In the genomic region with DNA sequence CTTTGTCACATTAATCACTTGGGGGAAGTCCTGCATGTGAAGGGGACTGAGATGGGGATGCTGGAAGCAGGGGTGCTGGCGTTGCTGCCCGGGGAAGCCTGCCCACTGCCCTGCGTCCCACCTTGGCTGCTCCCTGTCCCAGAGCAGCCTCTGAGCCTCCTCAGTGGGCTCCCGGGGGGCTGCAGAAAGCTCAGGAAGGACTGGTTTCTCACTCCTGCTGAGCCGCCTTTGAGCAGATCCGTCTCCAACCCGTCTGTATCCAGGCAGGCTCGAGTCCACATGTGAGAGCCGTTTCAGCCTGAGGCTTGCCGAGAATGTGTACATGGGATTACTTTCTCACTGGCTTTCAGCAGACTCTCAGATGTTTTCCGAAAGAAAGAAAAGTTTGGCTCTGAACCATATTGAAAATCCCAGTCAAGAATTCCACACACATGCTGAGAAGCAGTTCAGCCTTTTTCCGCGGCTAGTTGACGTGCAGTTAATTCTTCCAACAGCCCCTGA, we compare ENCODE assay signal across 15 cellular contexts.
A peak's percentile ranks its signal among the peaks of the same experiment; 100 is the strongest.
DNase-seq lines count a peak whose midpoint lies in the region; TF ChIP-seq lines count a peak whose summit lies in the region.
"Had no signal": no experiment of that assay in that cellular context is flagged by ENCODE, and none has a peak within 500 bp of the region (broad histone marks: within the 10 kb centered on the region; RNA-seq: fewer than 3 reads in every experiment).

No MANE protein-coding gene starts in this region.

- 60% methylated on average over 14 of the region's 14 CpGs; no CpG with 5 or more reads in 1 of the 2 donors for WGBS in transverse colon (ENCODE audit: low coverage in 1 of 2), 2 donors

- peaks cover 0 to 9% (median under 1%) of the 10 kb centered on the region in 8 donors for H3K9me3 Mint-ChIP-seq in CD4-positive, alpha-beta memory T cell
- H3K9me3 Mint-ChIP-seq in activated CD4-positive, alpha-beta memory T cell treated with anti-CD3 and anti-CD28 coated beads, Interleukin-2, amount 10 ng/mL, durations not matched to agents 7 days and 5 days = peaks cover 4% of the 10 kb centered on the region
- H3K9me3 Mint-ChIP-seq in activated CD4-positive, alpha-beta T cell treated with anti-CD3 and anti-CD28 coated beads, Interleukin-2, amount 10 ng/mL, durations not matched to agents 24 days and 14 days = no peaks in the 10 kb centered on the region
- H3K9me3 Mint-ChIP-seq: activated naive CD8-positive, alpha-beta T cell treated with anti-CD3 and anti-CD28 coated beads, Interleukin-2, amount 10 ng/mL, durations not matched to agents 7 days and 5 days had no signal

- no peaks in the 10 kb centered on the region for H3K9me3 ChIP-seq in SK-N-MC (ENCODE audit: low read depth, low read length)
- no peaks in the 10 kb centered on the region for H3K9me3 ChIP-seq in muscle layer of colon (ENCODE audit: low read length)
- no peaks in the 10 kb centered on the region for H3K9me3 ChIP-seq in transverse colon
- no peaks in the 10 kb centered on the region for H3K9me3 ChIP-seq in CD4-positive, alpha-beta memory T cell (ENCODE audit: control insufficient read depth in 1 of 2, low read length in 2 of 2)
- H3K9me3 ChIP-seq: prostate gland had no signal

- H3K4me3 Mint-ChIP-seq in CD4-positive, alpha-beta memory T cell = no peak overlapping the region
- H3K4me3 Mint-ChIP-seq in activated CD4-positive, alpha-beta memory T cell treated with anti-CD3 and anti-CD28 coated beads, Interleukin-2, amount 10 ng/mL, durations not matched to agents 7 days and 5 days = no peak overlapping the region
- H3K4me3 Mint-ChIP-seq in activated CD4-positive, alpha-beta T cell treated with anti-CD3 and anti-CD28 coated beads, Interleukin-2, amount 10 ng/mL, durations not matched to agents 24 days and 14 days = no peak overlapping the region
- H3K4me3 Mint-ChIP-seq: activated CD8-positive, alpha-beta T cell treated with anti-CD3 and anti-CD28 coated beads for 36 hours; activated naive CD8-positive, alpha-beta T cell treated with anti-CD3 and anti-CD28 coated beads, Interleukin-2, amount 10 ng/mL, durations not matched to agents 7 days and 5 days had no signal

- no peak for TF ChIP-seq EP300 in transverse colon (IDR thresholded peaks at IDR 0.05; ENCODE audit: low read depth)

- intact Hi-C loops in transverse colon (cut with DNase I; ENCODE audit: low total_unique reads) = no loop called here
- intact Hi-C loops in CD4-positive, alpha-beta memory T cell (cut with micrococcal nuclease) = no loop called here
- intact Hi-C loops in activated CD4-positive, alpha-beta T cell treated with anti-CD3 and anti-CD28 coated beads, Interleukin-2, amount 10 ng/mL, durations not matched to agents 24 days and 14 days (cut with micrococcal nuclease) = no loop called here

- DNase-seq in SK-N-MC (ENCODE audit: low read depth, low spot score) (no peak), fibroblast of gingiva (ENCODE audit: low read depth) (peak; percentile 33), transverse colon (no peak)
- DNase-seq in activated T-cell treated with anti-CD3 and anti-CD28 coated beads, Interleukin-2, amount 50 U/mL, for 1 hour = no peak
- DNase-seq in CD4-positive, alpha-beta memory T cell = no peak
- no peak for DNase-seq in activated CD4-positive, alpha-beta memory T cell treated with anti-CD3 and anti-CD28 coated beads, Interleukin-2, amount 10 ng/mL, durations not matched to agents 7 days and 5 days
- no peak for DNase-seq in activated CD4-positive, alpha-beta T cell treated with anti-CD3 and anti-CD28 coated beads, Interleukin-2, amount 10 ng/mL, durations not matched to agents 24 days and 14 days
- DNase-seq: activated CD8-positive, alpha-beta T cell treated with anti-CD3 and anti-CD28 coated beads for 36 hours; activated naive CD8-positive, alpha-beta T cell treated with anti-CD3 and anti-CD28 coated beads, Interleukin-2, amount 10 ng/mL, durations not matched to agents 7 days and 5 days; DND-41; islet precursor cell; NCI-H146 had no signal

- no peak for TF ChIP-seq CTCF in transverse colon (IDR thresholded peaks at IDR 0.05)

- TF ChIP-seq POLR2A in transverse colon (IDR thresholded peaks at IDR 0.05) = no peak

- H3K36me3 ChIP-seq in SK-N-MC (ENCODE audit: insufficient read depth, low read length) (no peaks in the 10 kb centered on the region), muscle layer of colon (ENCODE audit: insufficient read depth, low read length) (no peaks in the 10 kb centered on the region), transverse colon (no peaks in the 10 kb centered on the region)
- no peaks in the 10 kb centered on the region for H3K36me3 ChIP-seq in CD4-positive, alpha-beta memory T cell (ENCODE audit: insufficient read depth, low read length)
- H3K36me3 ChIP-seq: prostate gland had no signal

- H3K27me3 Mint-ChIP-seq in CD4-positive, alpha-beta memory T cell = peaks cover 9 to 12% of the 10 kb centered on the region in 2 donors
- H3K27me3 Mint-ChIP-seq in activated CD4-positive, alpha-beta memory T cell treated with anti-CD3 and anti-CD28 coated beads, Interleukin-2, amount 10 ng/mL, durations not matched to agents 7 days and 5 days = no peaks in the 10 kb centered on the region
- H3K27me3 Mint-ChIP-seq in activated CD4-positive, alpha-beta T cell treated with anti-CD3 and anti-CD28 coated beads, Interleukin-2, amount 10 ng/mL, durations not matched to agents 24 days and 14 days = no peaks in the 10 kb centered on the region

- no peaks in the 10 kb centered on the region for H3K27me3 ChIP-seq in muscle layer of colon (ENCODE audit: control insufficient read depth in 1 of 2, insufficient read depth in 2 of 2, low read length in 2 of 2)
- no peaks in the 10 kb centered on the region for H3K27me3 ChIP-seq in transverse colon
- no peaks in the 10 kb centered on the region for H3K27me3 ChIP-seq in CD4-positive, alpha-beta memory T cell (ENCODE audit: insufficient read depth, low read length)

- H3K9ac ChIP-seq in SK-N-MC (ENCODE audit: insufficient read length) (peak overlapping the region; percentile 61), muscle layer of colon (ENCODE audit: low read length) (peak overlapping the region; percentile 11)

- H3K4me1 ChIP-seq in muscle layer of colon (ENCODE audit: insufficient read depth, low read length) = no peaks in the 10 kb centered on the region
- H3K4me1 ChIP-seq in transverse colon = peaks cover 0 to 11% (median 2%) of the 10 kb centered on the region in 4 donors
- H3K4me1 ChIP-seq in CD4-positive, alpha-beta memory T cell (ENCODE audit: insufficient read depth, low read length) = no peaks in the 10 kb centered on the region
- H3K4me1 ChIP-seq: prostate gland had no signal

- no peaks in the 10 kb centered on the region for H3K36me3 Mint-ChIP-seq in CD4-positive, alpha-beta memory T cell
- no peaks in the 10 kb centered on the region for H3K36me3 Mint-ChIP-seq in activated CD4-positive, alpha-beta memory T cell treated with anti-CD3 and anti-CD28 coated beads, Interleukin-2, amount 10 ng/mL, durations not matched to agents 7 days and 5 days (ENCODE audit: low read depth)
- no peaks in the 10 kb centered on the region for H3K36me3 Mint-ChIP-seq in activated CD4-positive, alpha-beta T cell treated with anti-CD3 and anti-CD28 coated beads, Interleukin-2, amount 10 ng/mL, durations not matched to agents 24 days and 14 days (ENCODE audit: low read depth)
- H3K36me3 Mint-ChIP-seq: activated naive CD8-positive, alpha-beta T cell treated with anti-CD3 and anti-CD28 coated beads, Interleukin-2, amount 10 ng/mL, durations not matched to agents 7 days and 5 days had no signal

- POLR2A ChIA-PET in CD4-positive, alpha-beta memory T cell (lab: Charles Lee; ENCODE audit: partially characterized antibody) = no interaction called here
- POLR2A ChIA-PET in activated CD4-positive, alpha-beta memory T cell treated with anti-CD3 and anti-CD28 coated beads, Interleukin-2, amount 10 ng/mL, durations not matched to agents 7 days and 5 days (lab: Charles Lee) = no interaction called here

- no peak overlapping the region for H3K27ac Mint-ChIP-seq in CD4-positive, alpha-beta memory T cell
- no peak overlapping the region for H3K27ac Mint-ChIP-seq in activated CD4-positive, alpha-beta memory T cell treated with anti-CD3 and anti-CD28 coated beads, Interleukin-2, amount 10 ng/mL, durations not matched to agents 7 days and 5 days
- no peak overlapping the region for H3K27ac Mint-ChIP-seq in activated CD4-positive, alpha-beta T cell treated with anti-CD3 and anti-CD28 coated beads, Interleukin-2, amount 10 ng/mL, durations not matched to agents 24 days and 14 days
- H3K27ac Mint-ChIP-seq: activated CD8-positive, alpha-beta T cell treated with anti-CD3 and anti-CD28 coated beads for 36 hours; activated naive CD8-positive, alpha-beta T cell treated with anti-CD3 and anti-CD28 coated beads, Interleukin-2, amount 10 ng/mL, durations not matched to agents 7 days and 5 days had no signal

- no peaks in the 10 kb centered on the region for H3K4me1 Mint-ChIP-seq in CD4-positive, alpha-beta memory T cell
- no peaks in the 10 kb centered on the region for H3K4me1 Mint-ChIP-seq in activated CD4-positive, alpha-beta memory T cell treated with anti-CD3 and anti-CD28 coated beads, Interleukin-2, amount 10 ng/mL, durations not matched to agents 7 days and 5 days
- no peaks in the 10 kb centered on the region for H3K4me1 Mint-ChIP-seq in activated CD4-positive, alpha-beta T cell treated with anti-CD3 and anti-CD28 coated beads, Interleukin-2, amount 10 ng/mL, durations not matched to agents 24 days and 14 days
- H3K4me1 Mint-ChIP-seq: activated naive CD8-positive, alpha-beta T cell treated with anti-CD3 and anti-CD28 coated beads, Interleukin-2, amount 10 ng/mL, durations not matched to agents 7 days and 5 days had no signal

- H3K4me3 ChIP-seq in SK-N-MC (0 out of 2 replicates have a peak overlapping the region, but pooled peaks have one; percentile 24), muscle layer of colon (ENCODE audit: low read depth in 1 of 2, low read length in 2 of 2) (peak overlapping the region in 1 of 2 donors; percentile 15), transverse colon (no peak overlapping the region)
- H3K4me3 ChIP-seq in CD4-positive, alpha-beta memory T cell (ENCODE audit: low read length in 2 of 2) = no peak overlapping the region
- H3K4me3 ChIP-seq: prostate gland had no signal

- in situ Hi-C loops in transverse colon (cut with MboI; ENCODE audit: low pct_ligation_motif_present in 1 of 4, low pct_unique_long_range_greater_than_20kb in 1 of 4, low sequenced_read_pairs in 3 of 4) = no loop called here

- H3K27ac ChIP-seq in SK-N-MC = peak overlapping the region; percentile 85
- H3K27ac ChIP-seq in muscle layer of colon (ENCODE audit: low read depth, low read length) = no peak overlapping the region
- peak overlapping the region; percentile 67 to 76 (median 72) for H3K27ac ChIP-seq in transverse colon
- H3K27ac ChIP-seq in CD4-positive, alpha-beta memory T cell (ENCODE audit: low read depth, low read length) = no peak overlapping the region
- H3K27ac ChIP-seq: epithelial cell of prostate, prostate gland had no signal

- CTCF ChIA-PET in CD4-positive, alpha-beta memory T cell (lab: Charles Lee; ENCODE audit: partially characterized antibody) = no interaction called here
- CTCF ChIA-PET in activated CD4-positive, alpha-beta memory T cell treated with anti-CD3 and anti-CD28 coated beads, Interleukin-2, amount 10 ng/mL, durations not matched to agents 7 days and 5 days (lab: Charles Lee) = interaction anchor here (0.5 kb wide), 1 partner anchor 376 kb away, joined by 3 read pairs; no protein-coding TSS in a partner anchor

Comparison
In these comparisons a context has a peak if more than half of its experiments do, and no peak if none do; other contexts are left out.
1. H3K27ac ChIP-seq: peak in SK-N-MC (single experiment) and transverse colon (4 of 4); none in muscle layer of colon (single experiment) and CD4-positive, alpha-beta memory T cell (single experiment).